Comparison of ENCODE assay signal across 1 cellular context in the genomic region with DNA sequence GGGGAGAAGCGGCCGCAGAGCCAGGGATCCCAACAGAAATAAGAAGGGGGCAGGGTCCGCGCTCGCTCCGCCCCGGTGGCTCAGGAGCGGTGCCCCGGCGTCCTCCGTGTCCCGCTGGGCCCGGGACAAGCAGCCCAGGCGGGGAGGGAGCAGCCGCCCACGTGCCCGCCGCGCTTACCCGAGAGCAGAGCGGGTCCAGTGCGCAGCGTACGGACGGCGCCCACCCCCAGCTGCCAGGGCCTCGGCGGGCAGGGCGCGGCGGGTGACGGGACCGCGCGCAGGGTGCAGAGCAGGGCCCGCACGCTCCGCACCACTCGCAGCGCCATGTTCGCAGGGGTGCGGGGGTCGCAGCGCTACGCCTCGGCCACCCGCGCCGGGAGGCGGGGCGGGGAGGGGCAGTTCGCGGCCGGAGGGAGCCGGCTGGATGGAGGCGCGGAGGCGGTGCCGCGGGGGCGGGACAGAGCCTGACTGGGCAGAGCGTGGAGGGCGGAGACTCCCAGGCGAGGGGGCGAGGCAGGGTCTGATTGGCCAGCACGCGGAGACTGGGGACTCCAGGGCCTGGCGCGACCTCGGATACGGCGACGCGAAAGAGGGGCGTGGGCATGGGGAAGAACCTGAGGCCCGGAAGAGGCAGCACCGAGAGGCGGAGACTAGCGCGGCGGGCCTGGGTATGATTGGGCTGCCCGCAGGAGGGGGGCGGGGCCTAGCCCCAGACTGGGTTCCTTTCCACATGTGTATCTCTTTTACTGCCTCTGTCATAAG.
TF ChIP-seq lines count a peak whose summit lies in the region.

A gene (minus strand): TSS at position 443 of the 762 bp plus-strand sequence. CDS start 117 bp downstream, at position 326.

TF ChIP-seq in HepG2, 621 proteins besides CTCF, POLR2A, EP300 and RAD21 (continued from another document and continues in another):
- TF ChIP-seq ZNF30 (CRISPR knock-in tag; IDR thresholded peaks at IDR 0.05) (no peak), GTF2F1 (IDR thresholded peaks at IDR 0.05; ENCODE audit: low read length) (no peak), YEATS4 (CRISPR knock-in tag; IDR thresholded peaks at IDR 0.05; ENCODE audit: borderline replicate concordance) (peak; percentile 97), FOXO1 (CRISPR knock-in tag; IDR thresholded peaks at IDR 0.05) (peak; percentile 40), NFE2 (CRISPR knock-in tag; IDR thresholded peaks at IDR 0.05) (no peak), ZNF317 (CRISPR knock-in tag; IDR thresholded peaks at IDR 0.05) (no peak), ZNF253 (CRISPR knock-in tag; IDR thresholded peaks at IDR 0.05; ENCODE audit: borderline replicate concordance) (peak; percentile 93), ZNF543 (CRISPR knock-in tag; IDR thresholded peaks at IDR 0.05) (no peak), RBFOX2 (IDR thresholded peaks at IDR 0.05; ENCODE audit: low read depth, low read length) (peak; percentile 93), ZNF7 (CRISPR knock-in tag; IDR thresholded peaks at IDR 0.05) (no peak), ZNF674 (CRISPR knock-in tag; IDR thresholded peaks at IDR 0.05; ENCODE audit: low read depth) (no peak), TBX2 (CRISPR knock-in tag; IDR thresholded peaks at IDR 0.05; ENCODE audit: borderline replicate concordance) (peak; percentile 63), ONECUT2 (CRISPR knock-in tag; IDR thresholded peaks at IDR 0.05) (no peak), HNF4G (IDR thresholded peaks at IDR 0.05; ENCODE audit: borderline replicate concordance, low read depth, low read length) (no peak), HNF4G (CRISPR knock-in tag; IDR thresholded peaks at IDR 0.05; ENCODE audit: borderline replicate concordance, low read depth) (peak; percentile 52; the same call in 1 of the 2 replicates), AHR (CRISPR knock-in tag; IDR thresholded peaks at IDR 0.05) (no peak; the same call in 1 of the 2 replicates), ZSCAN22 (CRISPR knock-in tag; IDR thresholded peaks at IDR 0.05) (peak; percentile 31; the same call in 1 of the 2 replicates), ZNF138 (CRISPR knock-in tag; IDR thresholded peaks at IDR 0.05; ENCODE audit: low read depth) (peak; percentile 87; the same call in 1 of the 2 replicates), NCOA1 (CRISPR knock-in tag; IDR thresholded peaks at IDR 0.05) (no peak), SOX13 (IDR thresholded peaks at IDR 0.05) (no peak), SOX13 (CRISPR knock-in tag; conservative IDR thresholded peaks at IDR 0.05 in 1 of 2, IDR thresholded peaks at IDR 0.05 in 1 of 2) (no peak), ZNF879 (CRISPR knock-in tag; IDR thresholded peaks at IDR 0.05) (peak; percentile 94), HIVEP1 (CRISPR knock-in tag; IDR thresholded peaks at IDR 0.05) (no peak), TP53 (CRISPR knock-in tag; conservative IDR thresholded peaks at IDR 0.05) (no peak), SRF (IDR thresholded peaks at IDR 0.05; ENCODE audit: low read depth, low read length) (no peak), ZFP37 (CRISPR knock-in tag; IDR thresholded peaks at IDR 0.05; ENCODE audit: borderline replicate concordance) (no peak), HOXA3 (CRISPR knock-in tag; IDR thresholded peaks at IDR 0.05) (peak; percentile 85), BRD4 (CRISPR knock-in tag; IDR thresholded peaks at IDR 0.05) (peak; percentile 75), ZNF660 (CRISPR knock-in tag; IDR thresholded peaks at IDR 0.05; ENCODE audit: borderline replicate concordance, low read depth) (no peak), ZNF564 (CRISPR knock-in tag; IDR thresholded peaks at IDR 0.05) (peak; percentile 82; the same call in 1 of the 2 replicates), ZNF329 (CRISPR knock-in tag; IDR thresholded peaks at IDR 0.05; ENCODE audit: low read depth) (no peak; the same call in 1 of the 2 replicates), ZMYM2 (CRISPR knock-in tag; IDR thresholded peaks at IDR 0.05) (no peak), TCF7L2 (IDR thresholded peaks at IDR 0.05; ENCODE audit: low read depth, low read length) (no peak), HOXA5 (CRISPR knock-in tag; IDR thresholded peaks at IDR 0.05) (no peak; the same call in 1 of the 2 replicates), ZNF383 (CRISPR knock-in tag; IDR thresholded peaks at IDR 0.05; ENCODE audit: borderline replicate concordance) (no peak), NPAS2 (CRISPR knock-in tag; IDR thresholded peaks at IDR 0.05; ENCODE audit: borderline replicate concordance) (no peak), CHCHD3 (CRISPR knock-in tag; IDR thresholded peaks at IDR 0.05) (peak; percentile 98), ZNF557 (CRISPR knock-in tag; IDR thresholded peaks at IDR 0.05) (no peak), ZNF282 (IDR thresholded peaks at IDR 0.05; ENCODE audit: partially characterized antibody) (no peak), ZNF552 (CRISPR knock-in tag; IDR thresholded peaks at IDR 0.05; ENCODE audit: borderline replicate concordance) (peak; percentile 87; the same call in 1 of the 2 replicates), ZBTB42 (CRISPR knock-in tag; IDR thresholded peaks at IDR 0.05) (no peak)
- TF ChIP-seq, protein P1, sequence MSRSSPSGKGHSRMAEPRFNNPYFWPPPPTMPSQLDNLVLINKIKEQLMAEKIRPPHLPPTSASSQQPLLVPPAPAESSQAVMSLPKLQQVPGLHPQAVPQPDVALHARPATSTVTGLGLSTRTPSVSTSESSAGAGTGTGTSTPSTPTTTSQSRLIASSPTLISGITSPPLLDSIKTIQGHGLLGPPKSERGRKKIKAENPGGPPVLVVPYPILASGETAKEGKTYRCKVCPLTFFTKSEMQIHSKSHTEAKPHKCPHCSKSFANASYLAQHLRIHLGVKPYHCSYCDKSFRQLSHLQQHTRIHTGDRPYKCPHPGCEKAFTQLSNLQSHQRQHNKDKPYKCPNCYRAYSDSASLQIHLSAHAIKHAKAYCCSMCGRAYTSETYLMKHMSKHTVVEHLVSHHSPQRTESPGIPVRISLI (CRISPR knock-in tag; IDR thresholded peaks at IDR 0.05; ENCODE audit: borderline replicate concordance), result no peak
- TF ChIP-seq, protein P2, sequence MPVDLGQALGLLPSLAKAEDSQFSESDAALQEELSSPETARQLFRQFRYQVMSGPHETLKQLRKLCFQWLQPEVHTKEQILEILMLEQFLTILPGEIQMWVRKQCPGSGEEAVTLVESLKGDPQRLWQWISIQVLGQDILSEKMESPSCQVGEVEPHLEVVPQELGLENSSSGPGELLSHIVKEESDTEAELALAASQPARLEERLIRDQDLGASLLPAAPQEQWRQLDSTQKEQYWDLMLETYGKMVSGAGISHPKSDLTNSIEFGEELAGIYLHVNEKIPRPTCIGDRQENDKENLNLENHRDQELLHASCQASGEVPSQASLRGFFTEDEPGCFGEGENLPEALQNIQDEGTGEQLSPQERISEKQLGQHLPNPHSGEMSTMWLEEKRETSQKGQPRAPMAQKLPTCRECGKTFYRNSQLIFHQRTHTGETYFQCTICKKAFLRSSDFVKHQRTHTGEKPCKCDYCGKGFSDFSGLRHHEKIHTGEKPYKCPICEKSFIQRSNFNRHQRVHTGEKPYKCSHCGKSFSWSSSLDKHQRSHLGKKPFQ (CRISPR knock-in tag; IDR thresholded peaks at IDR 0.05; ENCODE audit: insufficient replicate concordance), result peak; percentile 86
- TF ChIP-seq, protein P3, sequence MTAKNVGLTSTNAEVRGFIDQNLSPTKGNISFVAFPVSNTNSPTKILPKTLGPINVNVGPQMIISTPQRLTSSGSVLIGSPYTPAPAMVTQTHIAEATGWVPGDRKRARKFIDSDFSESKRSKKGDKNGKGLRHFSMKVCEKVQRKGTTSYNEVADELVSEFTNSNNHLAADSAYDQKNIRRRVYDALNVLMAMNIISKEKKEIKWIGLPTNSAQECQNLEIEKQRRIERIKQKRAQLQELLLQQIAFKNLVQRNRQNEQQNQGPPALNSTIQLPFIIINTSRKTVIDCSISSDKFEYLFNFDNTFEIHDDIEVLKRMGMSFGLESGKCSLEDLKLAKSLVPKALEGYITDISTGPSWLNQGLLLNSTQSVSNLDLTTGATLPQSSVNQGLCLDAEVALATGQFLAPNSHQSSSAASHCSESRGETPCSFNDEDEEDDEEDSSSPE (CRISPR knock-in tag; IDR thresholded peaks at IDR 0.05), result peak; percentile 80
- TF ChIP-seq, protein P4, sequence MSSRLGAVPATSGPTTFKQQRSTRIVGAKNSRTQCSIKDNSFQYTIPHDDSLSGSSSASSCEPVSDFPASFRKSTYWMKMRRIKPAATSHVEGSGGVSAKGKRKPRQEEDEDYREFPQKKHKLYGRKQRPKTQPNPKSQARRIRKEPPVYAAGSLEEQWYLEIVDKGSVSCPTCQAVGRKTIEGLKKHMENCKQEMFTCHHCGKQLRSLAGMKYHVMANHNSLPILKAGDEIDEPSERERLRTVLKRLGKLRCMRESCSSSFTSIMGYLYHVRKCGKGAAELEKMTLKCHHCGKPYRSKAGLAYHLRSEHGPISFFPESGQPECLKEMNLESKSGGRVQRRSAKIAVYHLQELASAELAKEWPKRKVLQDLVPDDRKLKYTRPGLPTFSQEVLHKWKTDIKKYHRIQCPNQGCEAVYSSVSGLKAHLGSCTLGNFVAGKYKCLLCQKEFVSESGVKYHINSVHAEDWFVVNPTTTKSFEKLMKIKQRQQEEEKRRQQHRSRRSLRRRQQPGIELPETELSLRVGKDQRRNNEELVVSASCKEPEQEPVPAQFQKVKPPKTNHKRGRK (CRISPR knock-in tag; IDR thresholded peaks at IDR 0.05), result no peak
- TF ChIP-seq, protein P5, sequence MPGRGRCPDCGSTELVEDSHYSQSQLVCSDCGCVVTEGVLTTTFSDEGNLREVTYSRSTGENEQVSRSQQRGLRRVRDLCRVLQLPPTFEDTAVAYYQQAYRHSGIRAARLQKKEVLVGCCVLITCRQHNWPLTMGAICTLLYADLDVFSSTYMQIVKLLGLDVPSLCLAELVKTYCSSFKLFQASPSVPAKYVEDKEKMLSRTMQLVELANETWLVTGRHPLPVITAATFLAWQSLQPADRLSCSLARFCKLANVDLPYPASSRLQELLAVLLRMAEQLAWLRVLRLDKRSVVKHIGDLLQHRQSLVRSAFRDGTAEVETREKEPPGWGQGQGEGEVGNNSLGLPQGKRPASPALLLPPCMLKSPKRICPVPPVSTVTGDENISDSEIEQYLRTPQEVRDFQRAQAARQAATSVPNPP (CRISPR knock-in tag; IDR thresholded peaks at IDR 0.05), result peak; percentile 65; the same call in 1 of the 2 replicates
- TF ChIP-seq, protein P6, sequence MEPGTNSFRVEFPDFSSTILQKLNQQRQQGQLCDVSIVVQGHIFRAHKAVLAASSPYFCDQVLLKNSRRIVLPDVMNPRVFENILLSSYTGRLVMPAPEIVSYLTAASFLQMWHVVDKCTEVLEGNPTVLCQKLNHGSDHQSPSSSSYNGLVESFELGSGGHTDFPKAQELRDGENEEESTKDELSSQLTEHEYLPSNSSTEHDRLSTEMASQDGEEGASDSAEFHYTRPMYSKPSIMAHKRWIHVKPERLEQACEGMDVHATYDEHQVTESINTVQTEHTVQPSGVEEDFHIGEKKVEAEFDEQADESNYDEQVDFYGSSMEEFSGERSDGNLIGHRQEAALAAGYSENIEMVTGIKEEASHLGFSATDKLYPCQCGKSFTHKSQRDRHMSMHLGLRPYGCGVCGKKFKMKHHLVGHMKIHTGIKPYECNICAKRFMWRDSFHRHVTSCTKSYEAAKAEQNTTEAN (CRISPR knock-in tag; conservative IDR thresholded peaks at IDR 0.05), result peak; percentile 79
- TF ChIP-seq, protein P7, sequence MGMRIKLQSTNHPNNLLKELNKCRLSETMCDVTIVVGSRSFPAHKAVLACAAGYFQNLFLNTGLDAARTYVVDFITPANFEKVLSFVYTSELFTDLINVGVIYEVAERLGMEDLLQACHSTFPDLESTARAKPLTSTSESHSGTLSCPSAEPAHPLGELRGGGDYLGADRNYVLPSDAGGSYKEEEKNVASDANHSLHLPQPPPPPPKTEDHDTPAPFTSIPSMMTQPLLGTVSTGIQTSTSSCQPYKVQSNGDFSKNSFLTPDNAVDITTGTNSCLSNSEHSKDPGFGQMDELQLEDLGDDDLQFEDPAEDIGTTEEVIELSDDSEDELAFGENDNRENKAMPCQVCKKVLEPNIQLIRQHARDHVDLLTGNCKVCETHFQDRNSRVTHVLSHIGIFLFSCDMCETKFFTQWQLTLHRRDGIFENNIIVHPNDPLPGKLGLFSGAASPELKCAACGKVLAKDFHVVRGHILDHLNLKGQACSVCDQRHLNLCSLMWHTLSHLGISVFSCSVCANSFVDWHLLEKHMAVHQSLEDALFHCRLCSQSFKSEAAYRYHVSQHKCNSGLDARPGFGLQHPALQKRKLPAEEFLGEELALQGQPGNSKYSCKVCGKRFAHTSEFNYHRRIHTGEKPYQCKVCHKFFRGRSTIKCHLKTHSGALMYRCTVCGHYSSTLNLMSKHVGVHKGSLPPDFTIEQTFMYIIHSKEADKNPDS (CRISPR knock-in tag; IDR thresholded peaks at IDR 0.05), result no peak
- TF ChIP-seq, protein P8, sequence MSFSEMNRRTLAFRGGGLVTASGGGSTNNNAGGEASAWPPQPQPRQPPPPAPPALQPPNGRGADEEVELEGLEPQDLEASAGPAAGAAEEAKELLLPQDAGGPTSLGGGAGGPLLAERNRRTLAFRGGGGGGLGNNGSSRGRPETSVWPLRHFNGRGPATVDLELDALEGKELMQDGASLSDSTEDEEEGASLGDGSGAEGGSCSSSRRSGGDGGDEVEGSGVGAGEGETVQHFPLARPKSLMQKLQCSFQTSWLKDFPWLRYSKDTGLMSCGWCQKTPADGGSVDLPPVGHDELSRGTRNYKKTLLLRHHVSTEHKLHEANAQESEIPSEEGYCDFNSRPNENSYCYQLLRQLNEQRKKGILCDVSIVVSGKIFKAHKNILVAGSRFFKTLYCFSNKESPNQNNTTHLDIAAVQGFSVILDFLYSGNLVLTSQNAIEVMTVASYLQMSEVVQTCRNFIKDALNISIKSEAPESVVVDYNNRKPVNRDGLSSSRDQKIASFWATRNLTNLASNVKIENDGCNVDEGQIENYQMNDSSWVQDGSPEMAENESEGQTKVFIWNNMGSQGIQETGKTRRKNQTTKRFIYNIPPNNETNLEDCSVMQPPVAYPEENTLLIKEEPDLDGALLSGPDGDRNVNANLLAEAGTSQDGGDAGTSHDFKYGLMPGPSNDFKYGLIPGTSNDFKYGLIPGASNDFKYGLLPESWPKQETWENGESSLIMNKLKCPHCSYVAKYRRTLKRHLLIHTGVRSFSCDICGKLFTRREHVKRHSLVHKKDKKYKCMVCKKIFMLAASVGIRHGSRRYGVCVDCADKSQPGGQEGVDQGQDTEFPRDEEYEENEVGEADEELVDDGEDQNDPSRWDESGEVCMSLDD (CRISPR knock-in tag; IDR thresholded peaks at IDR 0.05; ENCODE audit: borderline replicate concordance), result peak; percentile 58; the same call in 1 of the 2 replicates
- TF ChIP-seq, protein P9, sequence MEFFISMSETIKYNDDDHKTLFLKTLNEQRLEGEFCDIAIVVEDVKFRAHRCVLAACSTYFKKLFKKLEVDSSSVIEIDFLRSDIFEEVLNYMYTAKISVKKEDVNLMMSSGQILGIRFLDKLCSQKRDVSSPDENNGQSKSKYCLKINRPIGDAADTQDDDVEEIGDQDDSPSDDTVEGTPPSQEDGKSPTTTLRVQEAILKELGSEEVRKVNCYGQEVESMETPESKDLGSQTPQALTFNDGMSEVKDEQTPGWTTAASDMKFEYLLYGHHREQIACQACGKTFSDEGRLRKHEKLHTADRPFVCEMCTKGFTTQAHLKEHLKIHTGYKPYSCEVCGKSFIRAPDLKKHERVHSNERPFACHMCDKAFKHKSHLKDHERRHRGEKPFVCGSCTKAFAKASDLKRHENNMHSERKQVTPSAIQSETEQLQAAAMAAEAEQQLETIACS (CRISPR knock-in tag; IDR thresholded peaks at IDR 0.05), result peak; percentile 55; the same call in 1 of the 2 replicates
- TF ChIP-seq, protein P10, sequence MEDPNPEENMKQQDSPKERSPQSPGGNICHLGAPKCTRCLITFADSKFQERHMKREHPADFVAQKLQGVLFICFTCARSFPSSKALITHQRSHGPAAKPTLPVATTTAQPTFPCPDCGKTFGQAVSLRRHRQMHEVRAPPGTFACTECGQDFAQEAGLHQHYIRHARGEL (CRISPR knock-in tag; IDR thresholded peaks at IDR 0.05), result no peak
